In genomic region chr7:8389898-8390642, GRCh38 we compare ENCODE assay signal across 1 cellular context.
TF ChIP-seq lines count a peak whose summit lies in the region.

No MANE protein-coding gene starts in this region.

TF ChIP-seq in HEK293, 187 proteins besides CTCF, POLR2A, EP300 and RAD21 (continued from another document):
- TF ChIP-seq ZNF513 (tag by site-specific recombination; IDR thresholded peaks at IDR 0.05), result no peak
- no peak for TF ChIP-seq ZNF660 (tag by site-specific recombination; IDR thresholded peaks at IDR 0.05)
- TF ChIP-seq KLF10 (tag by site-specific recombination; IDR thresholded peaks at IDR 0.05), result no peak
- TF ChIP-seq TRIM28 (IDR thresholded peaks at IDR 0.05; ENCODE audit: borderline replicate concordance, low read length), result peak; percentile 43; the same call in 1 of the 2 replicates
- no peak for TF ChIP-seq TCF7L2 (IDR thresholded peaks at IDR 0.05; ENCODE audit: borderline replicate concordance, low read depth, low read length)
- no peak for TF ChIP-seq ZNF416 (tag by site-specific recombination; IDR thresholded peaks at IDR 0.05)
- TF ChIP-seq ZSCAN5A (tag by site-specific recombination; IDR thresholded peaks at IDR 0.05), result no peak
- TF ChIP-seq ZNF501 (tag by site-specific recombination; IDR thresholded peaks at IDR 0.05), result no peak
- TF ChIP-seq ZNF571 (tag by site-specific recombination; IDR thresholded peaks at IDR 0.05), result no peak
- TF ChIP-seq ZNF24 (tag by site-specific recombination; IDR thresholded peaks at IDR 0.05), result no peak
TF ChIP-seq in HEK293: peak in this region for 4.
